In genomic region chr1:209307836-209308235, GRCh38 we compare ENCODE assay signal across 21 cellular contexts.
"Had no signal": no experiment of that assay in that cellular context is flagged by ENCODE, and none has a peak within 500 bp of the region (broad histone marks: within the 10 kb centered on the region; RNA-seq: fewer than 3 reads in every experiment).

No MANE protein-coding gene starts in this region.

- H3K27ac Mint-ChIP-seq: activated naive CD4-positive, alpha-beta T cell treated with anti-CD3 and anti-CD28 coated beads, Interleukin-2, amount 50 U/mL, for 72 hours; activated T-cell treated with anti-CD3 and anti-CD28 coated beads, Interleukin-2, amount 50 U/mL, for 72 hours; dendritic cell treated with granulocyte-macrophage colony-stimulating factor and Interleukin-4, amounts not matched to agents 40 ng/mL and 50 ng/mL, for 4 days; endodermal cell; mesothelial cell of epicardium; naive thymus-derived CD8-positive, alpha-beta T cell; T-helper 1 cell treated with Interleukin-12 subunit alpha and Interleukin-12 subunit beta and Interleukin-4 antibody, amounts not matched to agents 30 μg/mL and 1 μg/mL, for 36 hours had no signal

- ATAC-seq: activated naive CD4-positive, alpha-beta T cell treated with anti-CD3 and anti-CD28 coated beads, Interleukin-2, amount 50 U/mL, for 72 hours; activated T-cell treated with anti-CD3 and anti-CD28 coated beads, Interleukin-2, amount 50 U/mL, for 72 hours; naive thymus-derived CD8-positive, alpha-beta T cell; pancreas had no signal

- H3K9me3 Mint-ChIP-seq: activated naive CD4-positive, alpha-beta T cell treated with anti-CD3 and anti-CD28 coated beads, Interleukin-2, amount 50 U/mL, for 72 hours; dendritic cell treated with granulocyte-macrophage colony-stimulating factor and Interleukin-4, amounts not matched to agents 40 ng/mL and 50 ng/mL, for 4 days; endodermal cell; mesothelial cell of epicardium; T-helper 1 cell treated with Interleukin-12 subunit alpha and Interleukin-12 subunit beta and Interleukin-4 antibody, amounts not matched to agents 30 μg/mL and 1 μg/mL, for 36 hours had no signal

- DNase-seq: activated CD4-positive, alpha-beta T cell treated with anti-CD3 and anti-CD28 coated beads, Interleukin-2, amount 50 U/mL, for 1 hour; activated CD4-positive, CD25-positive, alpha-beta regulatory T cell treated with anti-CD3 and anti-CD28 coated beads, Interleukin-2, amount 50 U/mL, for 72 hours; activated naive CD4-positive, alpha-beta T cell; activated T-cell treated with anti-CD3 and anti-CD28 coated beads for 4 hours; activated T-cell treated with anti-CD3 and anti-CD28 coated beads, Interleukin-2, amount 50 U/mL, for 72 hours; central memory CD4-positive, alpha-beta T cell; endodermal cell; glutamatergic neuron; islet precursor cell; naive thymus-derived CD8-positive, alpha-beta T cell; nucleus accumbens; pancreas; spleen; stimulated activated naive CD4-positive, alpha-beta T cell; T-helper 9 cell; WERI-Rb-1 had no signal

- H3K4me1 Mint-ChIP-seq: naive thymus-derived CD8-positive, alpha-beta T cell had no signal

- H3K4me3 Mint-ChIP-seq: activated T-cell treated with anti-CD3 and anti-CD28 coated beads, Interleukin-2, amount 50 U/mL, for 72 hours; dendritic cell treated with granulocyte-macrophage colony-stimulating factor and Interleukin-4, amounts not matched to agents 40 ng/mL and 50 ng/mL, for 4 days; endodermal cell; mesothelial cell of epicardium; naive thymus-derived CD8-positive, alpha-beta T cell; neural crest cell; T-helper 1 cell treated with Interleukin-12 subunit alpha and Interleukin-12 subunit beta and Interleukin-4 antibody, amounts not matched to agents 30 μg/mL and 1 μg/mL, for 36 hours had no signal

- H3K36me3 Mint-ChIP-seq: activated naive CD4-positive, alpha-beta T cell treated with anti-CD3 and anti-CD28 coated beads, Interleukin-2, amount 50 U/mL, for 72 hours; mesothelial cell of epicardium; naive thymus-derived CD8-positive, alpha-beta T cell had no signal
